2 cellular contexts compared by ENCODE assay signal in the genomic region with DNA sequence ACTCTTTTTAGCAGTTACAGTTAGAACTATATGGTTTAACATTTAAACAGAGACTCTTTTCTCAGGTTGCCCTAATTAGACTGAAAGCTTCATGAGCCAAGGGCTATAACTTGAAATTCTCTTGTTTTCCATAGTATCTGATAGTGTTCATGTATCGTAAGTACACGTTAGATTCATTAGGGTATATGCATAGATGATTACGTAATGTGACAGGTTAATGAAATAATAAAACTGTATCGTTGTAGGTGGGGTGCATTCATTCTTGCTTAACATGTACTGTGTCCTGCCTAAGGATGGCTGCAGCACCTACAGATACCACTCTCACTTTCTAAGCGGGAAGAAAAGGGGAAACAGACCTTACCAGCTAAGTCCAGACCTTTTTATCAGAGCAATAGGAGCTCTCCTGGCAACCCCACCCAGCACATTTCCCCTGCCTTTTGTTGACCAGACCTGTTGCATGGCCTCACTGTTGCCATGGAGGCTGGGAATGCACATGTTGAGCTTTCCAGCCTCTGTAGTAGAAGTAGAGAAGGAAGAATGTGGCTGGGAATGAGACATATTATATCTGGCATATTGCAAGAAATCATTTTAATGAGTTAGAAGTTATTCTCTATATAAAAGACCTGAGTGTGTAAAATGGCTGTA.
TF ChIP-seq lines count a peak whose summit lies in the region.

No MANE protein-coding gene starts in this region.

TF ChIP-seq in GM12891, 5 proteins besides CTCF, POLR2A, EP300 and RAD21 (continued from another document):
- TF ChIP-seq TAF1 (IDR thresholded peaks at IDR 0.05; ENCODE audit: low read depth, low read length) (no peak), POU2F2 (IDR thresholded peaks at IDR 0.05; ENCODE audit: low read depth, low read length) (no peak), SPI1 (IDR thresholded peaks at IDR 0.05; ENCODE audit: low read depth, low read length) (no peak)

TF ChIP-seq in K562, 482 proteins besides CTCF, POLR2A, EP300 and RAD21 (continued from another document):
- no peak for TF ChIP-seq NCOA6 (IDR thresholded peaks at IDR 0.05)
- no peak for TF ChIP-seq ETV6 (IDR thresholded peaks at IDR 0.05; ENCODE audit: borderline replicate concordance in 1 of 2, low read depth in 2 of 2, low read length in 1 of 2)
- TF ChIP-seq ETV6 (CRISPR knock-in tag; IDR thresholded peaks at IDR 0.05; ENCODE audit: borderline replicate concordance): no peak
- no peak for TF ChIP-seq NCOA2 (IDR thresholded peaks at IDR 0.05; ENCODE audit: partially characterized antibody in 2 of 2)
- TF ChIP-seq, protein P1, sequence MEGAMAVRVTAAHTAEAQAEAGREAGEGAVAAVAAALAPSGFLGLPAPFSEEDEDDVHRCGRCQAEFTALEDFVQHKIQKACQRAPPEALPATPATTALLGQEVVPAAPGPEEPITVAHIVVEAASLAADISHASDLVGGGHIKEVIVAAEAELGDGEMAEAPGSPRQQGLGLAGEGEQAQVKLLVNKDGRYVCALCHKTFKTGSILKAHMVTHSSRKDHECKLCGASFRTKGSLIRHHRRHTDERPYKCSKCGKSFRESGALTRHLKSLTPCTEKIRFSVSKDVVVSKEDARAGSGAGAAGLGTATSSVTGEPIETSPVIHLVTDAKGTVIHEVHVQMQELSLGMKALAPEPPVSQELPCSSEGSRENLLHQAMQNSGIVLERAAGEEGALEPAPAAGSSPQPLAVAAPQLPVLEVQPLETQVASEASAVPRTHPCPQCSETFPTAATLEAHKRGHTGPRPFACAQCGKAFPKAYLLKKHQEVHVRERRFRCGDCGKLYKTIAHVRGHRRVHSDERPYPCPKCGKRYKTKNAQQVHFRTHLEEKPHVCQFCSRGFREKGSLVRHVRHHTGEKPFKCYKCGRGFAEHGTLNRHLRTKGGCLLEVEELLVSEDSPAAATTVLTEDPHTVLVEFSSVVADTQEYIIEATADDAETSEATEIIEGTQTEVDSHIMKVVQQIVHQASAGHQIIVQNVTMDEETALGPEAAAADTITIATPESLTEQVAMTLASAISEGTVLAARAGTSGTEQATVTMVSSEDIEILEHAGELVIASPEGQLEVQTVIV (CRISPR knock-in tag; IDR thresholded peaks at IDR 0.05; ENCODE audit: borderline replicate concordance): no peak
- no peak for TF ChIP-seq CEBPG (CRISPR knock-in tag; IDR thresholded peaks at IDR 0.05)
- TF ChIP-seq CEBPG (tag; conservative IDR thresholded peaks at IDR 0.05 in 1 of 2, IDR thresholded peaks at IDR 0.05 in 1 of 2): peak in 1 of 2 experiments; percentile 76; a peak in 3 of 4 replicates
- no peak for TF ChIP-seq SAFB2 (IDR thresholded peaks at IDR 0.05; ENCODE audit: borderline replicate concordance, low read depth, low read length, severe bottlenecking)
- TF ChIP-seq, protein P2, sequence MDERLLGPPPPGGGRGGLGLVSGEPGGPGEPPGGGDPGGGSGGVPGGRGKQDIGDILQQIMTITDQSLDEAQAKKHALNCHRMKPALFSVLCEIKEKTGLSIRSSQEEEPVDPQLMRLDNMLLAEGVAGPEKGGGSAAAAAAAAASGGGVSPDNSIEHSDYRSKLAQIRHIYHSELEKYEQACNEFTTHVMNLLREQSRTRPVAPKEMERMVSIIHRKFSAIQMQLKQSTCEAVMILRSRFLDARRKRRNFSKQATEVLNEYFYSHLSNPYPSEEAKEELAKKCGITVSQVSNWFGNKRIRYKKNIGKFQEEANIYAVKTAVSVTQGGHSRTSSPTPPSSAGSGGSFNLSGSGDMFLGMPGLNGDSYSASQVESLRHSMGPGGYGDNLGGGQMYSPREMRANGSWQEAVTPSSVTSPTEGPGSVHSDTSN (CRISPR knock-in tag; IDR thresholded peaks at IDR 0.05; ENCODE audit: low read depth): no peak
- TF ChIP-seq, protein P2 (tag; conservative IDR thresholded peaks at IDR 0.05; ENCODE audit: low read depth): no peak
- TF ChIP-seq, protein P3, sequence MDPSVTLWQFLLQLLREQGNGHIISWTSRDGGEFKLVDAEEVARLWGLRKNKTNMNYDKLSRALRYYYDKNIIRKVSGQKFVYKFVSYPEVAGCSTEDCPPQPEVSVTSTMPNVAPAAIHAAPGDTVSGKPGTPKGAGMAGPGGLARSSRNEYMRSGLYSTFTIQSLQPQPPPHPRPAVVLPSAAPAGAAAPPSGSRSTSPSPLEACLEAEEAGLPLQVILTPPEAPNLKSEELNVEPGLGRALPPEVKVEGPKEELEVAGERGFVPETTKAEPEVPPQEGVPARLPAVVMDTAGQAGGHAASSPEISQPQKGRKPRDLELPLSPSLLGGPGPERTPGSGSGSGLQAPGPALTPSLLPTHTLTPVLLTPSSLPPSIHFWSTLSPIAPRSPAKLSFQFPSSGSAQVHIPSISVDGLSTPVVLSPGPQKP (CRISPR knock-in tag; IDR thresholded peaks at IDR 0.05): no peak
- TF ChIP-seq ZNF174 (CRISPR knock-in tag; IDR thresholded peaks at IDR 0.05): no peak
- TF ChIP-seq, protein P4, sequence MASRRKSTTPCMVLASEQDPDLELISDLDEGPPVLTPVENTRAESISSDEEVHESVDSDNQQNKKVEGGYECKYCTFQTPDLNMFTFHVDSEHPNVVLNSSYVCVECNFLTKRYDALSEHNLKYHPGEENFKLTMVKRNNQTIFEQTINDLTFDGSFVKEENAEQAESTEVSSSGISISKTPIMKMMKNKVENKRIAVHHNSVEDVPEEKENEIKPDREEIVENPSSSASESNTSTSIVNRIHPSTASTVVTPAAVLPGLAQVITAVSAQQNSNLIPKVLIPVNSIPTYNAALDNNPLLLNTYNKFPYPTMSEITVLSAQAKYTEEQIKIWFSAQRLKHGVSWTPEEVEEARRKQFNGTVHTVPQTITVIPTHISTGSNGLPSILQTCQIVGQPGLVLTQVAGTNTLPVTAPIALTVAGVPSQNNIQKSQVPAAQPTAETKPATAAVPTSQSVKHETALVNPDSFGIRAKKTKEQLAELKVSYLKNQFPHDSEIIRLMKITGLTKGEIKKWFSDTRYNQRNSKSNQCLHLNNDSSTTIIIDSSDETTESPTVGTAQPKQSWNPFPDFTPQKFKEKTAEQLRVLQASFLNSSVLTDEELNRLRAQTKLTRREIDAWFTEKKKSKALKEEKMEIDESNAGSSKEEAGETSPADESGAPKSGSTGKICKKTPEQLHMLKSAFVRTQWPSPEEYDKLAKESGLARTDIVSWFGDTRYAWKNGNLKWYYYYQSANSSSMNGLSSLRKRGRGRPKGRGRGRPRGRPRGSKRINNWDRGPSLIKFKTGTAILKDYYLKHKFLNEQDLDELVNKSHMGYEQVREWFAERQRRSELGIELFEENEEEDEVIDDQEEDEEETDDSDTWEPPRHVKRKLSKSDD (conservative IDR thresholded peaks at IDR 0.05; ENCODE audit: low read length): no peak
- TF ChIP-seq, protein P5, sequence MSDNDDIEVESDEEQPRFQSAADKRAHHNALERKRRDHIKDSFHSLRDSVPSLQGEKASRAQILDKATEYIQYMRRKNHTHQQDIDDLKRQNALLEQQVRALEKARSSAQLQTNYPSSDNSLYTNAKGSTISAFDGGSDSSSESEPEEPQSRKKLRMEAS (CRISPR knock-in tag; IDR thresholded peaks at IDR 0.05): no peak
- TF ChIP-seq TAF9B (IDR thresholded peaks at IDR 0.05; ENCODE audit: partially characterized antibody): no peak
- no peak for TF ChIP-seq RBM15 (IDR thresholded peaks at IDR 0.05; ENCODE audit: insufficient read depth, low read length)
